In the genomic region with DNA sequence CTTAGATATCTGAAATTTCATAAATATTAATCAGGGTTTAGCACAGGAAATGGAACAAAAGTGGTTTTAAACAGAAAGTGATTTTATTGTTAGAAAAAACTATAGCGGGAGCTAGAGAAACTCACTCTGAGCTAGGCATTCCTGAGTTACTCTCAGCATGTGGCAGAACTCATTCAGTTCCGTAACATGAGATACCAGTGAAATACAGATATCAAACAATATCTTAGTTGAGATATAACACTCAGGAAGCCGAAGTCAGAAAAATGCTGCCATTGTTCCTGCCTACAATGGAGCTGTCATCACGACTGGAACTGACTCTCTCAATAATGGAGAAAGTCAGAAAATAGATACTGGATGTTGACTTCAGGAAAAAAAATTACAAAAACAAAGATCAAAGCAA, we compare ENCODE assay signal across 20 cellular contexts.
"Had no signal": no experiment of that assay in that cellular context is flagged by ENCODE, and none has a peak within 500 bp of the region (broad histone marks: within the 10 kb centered on the region; RNA-seq: fewer than 3 reads in every experiment).

No MANE protein-coding gene starts in this region.

- H3K36me3 Mint-ChIP-seq: mesothelial cell of epicardium; natural killer cell treated with Interleukin-12 subunit alpha and Interleukin-12 subunit beta and Interleukin-15 and Interleukin-18, amount 100 ng/mL, for 72 hours; stimulated activated effector memory CD8-positive, alpha-beta T cell treated with anti-CD3 and anti-CD28 coated beads, Interleukin-12 subunit alpha, Interleukin-12 subunit beta, amount 100 ng/mL, for 72 hours had no signal

- H3K36me3 ChIP-seq: heart right ventricle, pancreas, prostate gland, right lobe of liver, tibial artery, upper lobe of left lung, uterus had no signal

- H3K27ac Mint-ChIP-seq: mesothelial cell of epicardium; natural killer cell treated with Interleukin-12 subunit alpha and Interleukin-12 subunit beta and Interleukin-15 and Interleukin-18, amount 100 ng/mL, for 72 hours; stimulated activated effector memory CD8-positive, alpha-beta T cell treated with anti-CD3 and anti-CD28 coated beads, Interleukin-12 subunit alpha, Interleukin-12 subunit beta, amount 100 ng/mL, for 72 hours; stimulated activated naive CD8-positive, alpha-beta T cell treated with anti-CD3 and anti-CD28 coated beads, Interleukin-15, Interleukin-2, amounts not matched to agents 100 ng/mL and 50 ng/mL, for 24 hours had no signal

- H3K4me3 Mint-ChIP-seq: mesothelial cell of epicardium; natural killer cell treated with Interleukin-12 subunit alpha and Interleukin-12 subunit beta and Interleukin-15 and Interleukin-18, amount 100 ng/mL, for 72 hours; stimulated activated effector memory CD8-positive, alpha-beta T cell treated with anti-CD3 and anti-CD28 coated beads, Interleukin-12 subunit alpha, Interleukin-12 subunit beta, amount 100 ng/mL, for 72 hours; stimulated activated naive CD8-positive, alpha-beta T cell treated with anti-CD3 and anti-CD28 coated beads, Interleukin-15, Interleukin-2, amounts not matched to agents 100 ng/mL and 50 ng/mL, for 24 hours had no signal

- H3K4me1 Mint-ChIP-seq: stimulated activated effector memory CD8-positive, alpha-beta T cell treated with anti-CD3 and anti-CD28 coated beads, Interleukin-12 subunit alpha, Interleukin-12 subunit beta, amount 100 ng/mL, for 72 hours had no signal

- H3K27ac ChIP-seq: coronary artery, heart right ventricle, pancreas, prostate gland, right lobe of liver, tibial artery, upper lobe of left lung, uterus had no signal

- H3K27me3 ChIP-seq: heart right ventricle, pancreas, right lobe of liver, tibial artery, upper lobe of left lung, uterus had no signal

- ATAC-seq: heart right ventricle; left lobe of liver; natural killer cell treated with Interleukin-12 subunit alpha and Interleukin-12 subunit beta and Interleukin-15 and Interleukin-18, amount 100 ng/mL, for 72 hours; pancreas; right lobe of liver; stimulated activated effector memory CD8-positive, alpha-beta T cell treated with anti-CD3 and anti-CD28 coated beads, Interleukin-12 subunit alpha, Interleukin-12 subunit beta, amount 100 ng/mL, for 72 hours had no signal

- H3K27me3 Mint-ChIP-seq: natural killer cell treated with Interleukin-12 subunit alpha and Interleukin-12 subunit beta and Interleukin-15 and Interleukin-18, amount 100 ng/mL, for 72 hours; stimulated activated naive CD8-positive, alpha-beta T cell treated with anti-CD3 and anti-CD28 coated beads, Interleukin-15, Interleukin-2, amounts not matched to agents 100 ng/mL and 50 ng/mL, for 24 hours had no signal

- H3K4me3 ChIP-seq: coronary artery, heart right ventricle, pancreas, prostate gland, right lobe of liver, tibial artery, upper lobe of left lung, uterus had no signal

- DNase-seq: effector CD8-positive, alpha-beta T cell; heart right ventricle; islet precursor cell; mammary epithelial cell; occipital lobe; pancreas; retina; right lobe of liver; stimulated activated CD4-positive, alpha-beta T cell treated with anti-CD3 and anti-CD28 coated beads, Interleukin-4, amount 100 ng/mL, for 1 hour; stimulated activated CD8-positive, alpha-beta memory T cell treated with anti-CD3 and anti-CD28 coated beads, Interleukin-4, amount 100 ng/mL, for 48 hours; tibial artery; upper lobe of left lung; uterus had no signal
